Comparison of ENCODE assay signal across 8 cellular contexts in genomic region chr1:179809506-179810366, GRCh38.
DNase-seq lines count a peak whose midpoint lies in the region; ATAC-seq and TF ChIP-seq lines count a peak whose summit lies in the region.

No MANE protein-coding gene starts in this region.

- TF ChIP-seq CTCF in AG10803 (conservative IDR thresholded peaks at IDR 0.05; ENCODE audit: low read length) (peak; percentile 95), coronary artery (IDR thresholded peaks at IDR 0.05) (peak; percentile 78), lower lobe of right lung (IDR thresholded peaks at IDR 0.05) (peak; percentile 93)

- intact Hi-C loops in lower lobe of right lung (cut with DNase I): loop anchor here (10.0 kb wide), 1 partner anchor 95 kb away; no protein-coding TSS in a partner anchor

- DNase-seq in AG10803 (ENCODE audit: low read depth) (peak; percentile 63), NCI-H460 (ENCODE audit: extremely low read depth, low read depth) (peak; percentile 72), coronary artery (ENCODE audit: low spot score) (no peak), lower lobe of right lung (no peak)
- peak; percentile 77 for DNase-seq in activated CD4-positive, alpha-beta T cell treated with anti-CD3 and anti-CD28 coated beads for 48 hours
- peak; percentile 33 for DNase-seq in stimulated activated CD8-positive, alpha-beta memory T cell treated with anti-CD3 and anti-CD28 coated beads, Interleukin-12 subunit alpha, Interleukin-12 subunit beta, amount 100 ng/mL, for 24 hours (ENCODE audit: extremely low read depth)

- peaks cover 9% of the 10 kb centered on the region for H3K27me3 ChIP-seq in lower lobe of right lung (ENCODE audit: low read depth)

- H3K27ac ChIP-seq in coronary artery: no peak overlapping the region
- no peak overlapping the region for H3K27ac ChIP-seq in lower lobe of right lung

- H3K9me3 ChIP-seq in lower lobe of right lung: no peaks in the 10 kb centered on the region

- no peak overlapping the region for H3K4me3 ChIP-seq in AG10803 (ENCODE audit: low read length)
- H3K4me3 ChIP-seq in coronary artery: no peak overlapping the region
- no peak overlapping the region for H3K4me3 ChIP-seq in lower lobe of right lung

- ATAC-seq in GM19035 (IDR thresholded peaks at IDR 0.05; ENCODE audit: unreplicated experiment) (peak; percentile 66), HG03439 (IDR thresholded peaks at IDR 0.05; ENCODE audit: unreplicated experiment) (peak; percentile 68), lower lobe of right lung (peak; percentile 73 to 75)

- peaks cover 11% of the 10 kb centered on the region for H3K4me1 ChIP-seq in lower lobe of right lung

- no peaks in the 10 kb centered on the region for H3K36me3 ChIP-seq in lower lobe of right lung

Comparison
In these comparisons a context has a peak if more than half of its experiments do, and no peak if none do; other contexts are left out.
1. DNase-seq: peak in AG10803 (single experiment), NCI-H460 (single experiment), activated CD4-positive, alpha-beta T cell treated with anti-CD3 and anti-CD28 coated beads for 48 hours (single experiment) and stimulated activated CD8-positive, alpha-beta memory T cell treated with anti-CD3 and anti-CD28 coated beads, Interleukin-12 subunit alpha, Interleukin-12 subunit beta, amount 100 ng/mL, for 24 hours (single experiment); none in coronary artery (single experiment) and lower lobe of right lung (single experiment).
2. Peak in every context shown above with its lines, with median percentiles within 50 percentile points of each other: CTCF ChIP-seq and ATAC-seq.